11 cellular contexts compared by ENCODE assay signal in genomic region chr4:1211951-1212545, GRCh38. TPM values are rescaled to one million over a fixed set of nuclear protein-coding genes. Genes with fewer than 3 reads are reported as not detected.
A peak's percentile ranks its signal among the peaks of the same experiment; 100 is the strongest.
DNase-seq lines count a peak whose midpoint lies in the region; ATAC-seq and TF ChIP-seq lines count a peak whose summit lies in the region.
"Had no signal": no experiment of that assay in that cellular context is flagged by ENCODE, and none has a peak within 500 bp of the region (broad histone marks: within the 10 kb centered on the region; RNA-seq: fewer than 3 reads in every experiment).

No MANE protein-coding gene starts in this region.

- no peak overlapping the region for H3K9ac ChIP-seq in mesenchymal stem cell (ENCODE audit: low read length)

- H3K36me3 ChIP-seq in RWPE2 (ENCODE audit: low read depth): peaks cover 54% of the 10 kb centered on the region
- H3K36me3 ChIP-seq in esophagus (ENCODE audit: control insufficient read depth in 2 of 2, insufficient read depth in 2 of 2, low read length in 1 of 2): peaks cover 3 to 57% of the 10 kb centered on the region in 2 donors
- peaks cover 53 to 86% of the 10 kb centered on the region in 2 experiments for H3K36me3 ChIP-seq in mesenchymal stem cell (ENCODE audit: control insufficient read depth in 1 of 2, insufficient read depth in 2 of 2, low read depth in 1 of 2, low read length in 2 of 2)
- peaks cover 30 to 37% of the 10 kb centered on the region in 2 donors for H3K36me3 ChIP-seq in thyroid gland

- no peak overlapping the region for H4K8ac ChIP-seq in mesenchymal stem cell (ENCODE audit: low read length)

- H3K79me1 ChIP-seq in mesenchymal stem cell (replicated peaks; ENCODE audit: low read length, poor library complexity, severe bottlenecking): peaks cover 47% of the 10 kb centered on the region

- DNase-seq in RWPE2 (ENCODE audit: low spot score) (peak; percentile 59), mesenchymal stem cell (no peak), thyroid gland (peak; percentile 80), GM20000 (ENCODE audit: low spot score) (no peak), NCI-H748 treated with DMSO at 0.1 percent for 48 hours (lab: John Stamatoyannopoulos, UW) (no peak)
- DNase-seq: activated CD8-positive, alpha-beta memory T cell treated with anti-CD3 and anti-CD28 coated beads, Interleukin-2, amount 10 ng/mL, durations not matched to agents 7 days and 5 days had no signal

- no peak overlapping the region for H2BK15ac ChIP-seq in mesenchymal stem cell (ENCODE audit: low read depth, poor library complexity, severe bottlenecking)

- H3K23ac ChIP-seq in mesenchymal stem cell (ENCODE audit: low read length in 2 of 2): no peak overlapping the region

- no peak overlapping the region for H3K18ac ChIP-seq in mesenchymal stem cell (ENCODE audit: low read depth in 1 of 2, low read length in 2 of 2)

- peak overlapping the region; percentile 18 for H4K91ac ChIP-seq in mesenchymal stem cell (ENCODE audit: low read length)

- TF ChIP-seq POLR2A in thyroid gland (IDR thresholded peaks at IDR 0.05): no peak

- no peak for ATAC-seq in RWPE2 (ENCODE audit: low read depth)
- no peak for ATAC-seq in GM18873 (IDR thresholded peaks at IDR 0.05; ENCODE audit: low FRiP score, unreplicated experiment)
- ATAC-seq: activated CD8-positive, alpha-beta memory T cell treated with anti-CD3 and anti-CD28 coated beads, Interleukin-2, amount 10 ng/mL, durations not matched to agents 7 days and 5 days; GM12878 had no signal

- no peak for TF ChIP-seq CTCF in RWPE2 (IDR thresholded peaks at IDR 0.05; ENCODE audit: poor library complexity, severe bottlenecking)
- TF ChIP-seq CTCF in thyroid gland (IDR thresholded peaks at IDR 0.05): no peak
- no peak for TF ChIP-seq CTCF in GM20000 (IDR thresholded peaks at IDR 0.05; ENCODE audit: extremely low read depth, missing control alignments)

- H3K14ac ChIP-seq in mesenchymal stem cell (ENCODE audit: low read length in 2 of 2): no peak overlapping the region

- no peaks in the 10 kb centered on the region for H3K27me3 ChIP-seq in RWPE2 (ENCODE audit: insufficient read depth, poor library complexity, severe bottlenecking)
- no peaks in the 10 kb centered on the region for H3K27me3 ChIP-seq in esophagus (ENCODE audit: control insufficient read depth in 1 of 2, insufficient read depth in 2 of 2, low read length in 2 of 2)
- no peaks in the 10 kb centered on the region for H3K27me3 ChIP-seq in mesenchymal stem cell (ENCODE audit: control insufficient read depth in 1 of 2, insufficient read depth in 1 of 2, low read length in 2 of 2)
- no peaks in the 10 kb centered on the region for H3K27me3 ChIP-seq in thyroid gland
- H3K27me3 ChIP-seq: BLaER1 treated with 17β-estradiol and CSF1 and Interleukin-3, amounts not matched to agents 10 nM and 100 nM; neutrophil had no signal

- H2BK12ac ChIP-seq in mesenchymal stem cell (ENCODE audit: low read length in 2 of 2): no peak overlapping the region

- H3K9me3 ChIP-seq in RWPE2 (ENCODE audit: severe bottlenecking): no peaks in the 10 kb centered on the region
- no peaks in the 10 kb centered on the region for H3K9me3 ChIP-seq in esophagus (ENCODE audit: control insufficient read depth in 2 of 2, insufficient read depth in 1 of 2, low read depth in 1 of 2, low read length in 1 of 2)
- H3K9me3 ChIP-seq in mesenchymal stem cell (ENCODE audit: control insufficient read depth, low read length): no peaks in the 10 kb centered on the region
- no peaks in the 10 kb centered on the region for H3K9me3 ChIP-seq in thyroid gland
- H3K9me3 ChIP-seq: BLaER1 treated with 17β-estradiol and CSF1 and Interleukin-3, amounts not matched to agents 10 nM and 100 nM; neutrophil had no signal

- no peak overlapping the region for H3K4ac ChIP-seq in mesenchymal stem cell (ENCODE audit: low read depth in 1 of 2, low read length in 2 of 2)

- intact Hi-C loops in thyroid gland (cut with DNase I): no loop called here

- H2AFZ ChIP-seq in mesenchymal stem cell (ENCODE audit: low read depth, low read length): no peak overlapping the region

- H3K4me1 ChIP-seq in RWPE2 (ENCODE audit: insufficient read depth, poor library complexity, severe bottlenecking) (no peaks in the 10 kb centered on the region), esophagus (ENCODE audit: control insufficient read depth in 2 of 2, insufficient read depth in 2 of 2, low read length in 1 of 2) (peaks cover 12 to 44% of the 10 kb centered on the region in 2 donors), mesenchymal stem cell (ENCODE audit: control insufficient read depth, insufficient read depth, low read depth, low read length) (peaks cover 57% of the 10 kb centered on the region), thyroid gland (peaks cover 52 to 66% of the 10 kb centered on the region in 2 donors)

- WGBS in esophagus, 2 donors: 43 to 54% methylated on average over 34 of the region's 34 CpGs
- 95% methylated on average over 34 of the region's 34 CpGs for WGBS in mesenchymal stem cell
- 46 to 77% methylated on average over 13 to 20 of the region's 34 CpGs for WGBS in thyroid gland, 2 donors

- H3K27ac ChIP-seq in RWPE2 (ENCODE audit: poor library complexity, severe bottlenecking) (no peak overlapping the region), esophagus (ENCODE audit: low read depth in 2 of 2, low read length in 1 of 2) (peak overlapping the region; percentile 66 to 72), mesenchymal stem cell (ENCODE audit: low read length, poor library complexity, severe bottlenecking) (no peak overlapping the region), thyroid gland (peak overlapping the region in 2 of 3 donors; percentile 25 to 68)
- H3K27ac ChIP-seq: neutrophil had no signal

- H2BK5ac ChIP-seq in mesenchymal stem cell (ENCODE audit: low read depth, low read length, poor library complexity, severe bottlenecking): no peak overlapping the region

- H2AK5ac ChIP-seq in mesenchymal stem cell (ENCODE audit: low read length, severe bottlenecking): no peak overlapping the region

- H3K4me2 ChIP-seq in mesenchymal stem cell (ENCODE audit: low read length, poor library complexity, severe bottlenecking): no peak overlapping the region

- H3K4me3 ChIP-seq in RWPE2 (ENCODE audit: severe bottlenecking) (no peak overlapping the region), esophagus (ENCODE audit: low read depth in 1 of 2, low read length in 2 of 2) (no peak overlapping the region), mesenchymal stem cell (ENCODE audit: insufficient read depth in 1 of 2, low read depth in 1 of 2, low read length in 2 of 2) (no peak overlapping the region), thyroid gland (replicated peaks in 1 of 3) (no peak overlapping the region)
- H3K4me3 ChIP-seq: BLaER1 treated with 17β-estradiol and CSF1 and Interleukin-3, amounts not matched to agents 10 nM and 100 nM; GM12878 had no signal

- no peak overlapping the region for H2BK120ac ChIP-seq in mesenchymal stem cell (ENCODE audit: low read depth, low read length)

RNA-seq across cellular contexts. Expression of gene CTBP1, which starts 36.9 kb away (rescaled TPM):
- polyA plus RNA-seq in esophagus: 10 to 100 TPM; 71.7 to 87.2 TPM
- polyA plus RNA-seq in mesenchymal stem cell (2013, experiment 1 of 2): 96.7 TPM
- 92.8 TPM for polyA plus RNA-seq in mesenchymal stem cell (2013, experiment 2 of 2)
- 100 to 1,000 TPM; 102 to 226 (median 177) TPM for total RNA-seq in thyroid gland

RNA-seq across cellular contexts. Expression of gene SPON2, which starts 39.7 kb away (rescaled TPM):
- 10 to 100 TPM; 17.0 to 26.9 TPM for polyA plus RNA-seq in esophagus
- 3,023 TPM for polyA plus RNA-seq in mesenchymal stem cell (2013, experiment 1 of 2)
- 3,062 TPM for polyA plus RNA-seq in mesenchymal stem cell (2013, experiment 2 of 2)
- 10 to 100 TPM in 2 of 4 donors, 1 to 10 TPM in 2; 2.4 to 14.1 (median 6.6) TPM for total RNA-seq in thyroid gland

Comparison
In these comparisons a context has a peak if more than half of its experiments do, and no peak if none do; other contexts are left out.
1. DNase-seq: peak in RWPE2 (single experiment) and thyroid gland (2 of 2); none in mesenchymal stem cell (single experiment), GM20000 (single experiment) and NCI-H748 treated with DMSO at 0.1 percent for 48 hours (single experiment).
2. H3K27ac ChIP-seq: peak in esophagus (2 of 2) and thyroid gland (2 of 3); none in RWPE2 (single experiment) and mesenchymal stem cell (single experiment).